Comparison of ENCODE assay signal across 29 cellular contexts in the genomic region with DNA sequence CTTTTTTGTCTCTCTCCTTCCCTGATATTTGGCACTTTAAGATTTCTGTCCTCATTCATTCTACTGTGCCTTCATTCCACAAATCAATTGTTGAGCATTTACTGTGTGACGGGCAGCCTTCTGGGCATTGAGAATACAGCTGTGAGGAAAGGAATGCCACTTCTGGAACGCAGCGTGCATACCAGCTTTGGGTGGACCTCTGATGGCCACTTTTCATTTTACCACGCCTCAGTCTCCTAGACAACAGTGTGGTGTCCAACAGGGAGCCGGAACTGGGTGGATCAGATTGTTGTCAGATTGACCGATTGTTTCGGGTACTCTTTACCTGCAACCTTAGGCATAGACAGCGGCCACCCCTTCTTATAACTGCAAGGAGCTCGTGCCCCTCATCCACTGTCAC.
"Had no signal": no experiment of that assay in that cellular context is flagged by ENCODE, and none has a peak within 500 bp of the region (broad histone marks: within the 10 kb centered on the region; RNA-seq: fewer than 3 reads in every experiment).

No MANE protein-coding gene starts in this region.

- H3K27me3 ChIP-seq: neural progenitor cell, neutrophil, right lobe of liver, spleen, thyroid gland, transverse colon, upper lobe of left lung, uterus had no signal

- H3K9me3 ChIP-seq: neutrophil, psoas muscle, right lobe of liver, spleen, thyroid gland, transverse colon, upper lobe of left lung, uterus had no signal

- DNase-seq: head of caudate nucleus; hippocampal formation; kidney glomerular epithelial cell; left cardiac atrium; mesenchymal stem cell; naive B cell; natural killer cell; nephron progenitor cell; occipital lobe; psoas muscle; right lobe of liver; small intestine; spleen; stimulated activated CD4-positive, alpha-beta T cell treated with anti-CD3 and anti-CD28 coated beads, Interleukin-2, amount 100 ng/mL, for 48 hours; stimulated activated CD4-positive, alpha-beta T cell treated with anti-CD3 and anti-CD28 coated beads, Interleukin-4, amount 100 ng/mL, for 4 hours; stimulated activated CD8-positive, alpha-beta memory T cell treated with anti-CD3 and anti-CD28 coated beads, Interleukin-4, amount 100 ng/mL, for 48 hours; stimulated activated naive CD4-positive, alpha-beta T cell treated with Interleukin-2 at 50 U/mL for 16 hours; stimulated activated naive CD8-positive, alpha-beta T cell treated with anti-CD3 and anti-CD28 coated beads, Interleukin-15, amount 100 ng/mL, for 72 hours; substantia nigra; thyroid gland; transverse colon; upper lobe of left lung; uterus had no signal

- ATAC-seq: left cardiac atrium; left lobe of liver; natural killer cell; psoas muscle; right lobe of liver; stimulated activated memory B cell treated with anti-CD40 and anti-IgM and Interleukin-4, amounts not matched to agents 10 μg/mL and 1 μg/mL and 100 μg/mL, for 72 hours; stimulated activated naive CD8-positive, alpha-beta T cell treated with anti-CD3 and anti-CD28 coated beads, Interleukin-15, amount 100 ng/mL, for 72 hours had no signal

- H3K4me3 ChIP-seq: neural progenitor cell, psoas muscle, right lobe of liver, spleen, thyroid gland, transverse colon, upper lobe of left lung, uterus had no signal

- H3K4me1 ChIP-seq: neural progenitor cell, parathyroid adenoma, psoas muscle, right lobe of liver, spleen, transverse colon, upper lobe of left lung, uterus had no signal

- H3K36me3 ChIP-seq: neural progenitor cell, neutrophil, right lobe of liver, spleen, thyroid gland, transverse colon, upper lobe of left lung, uterus had no signal

- FAIRE-seq: keratinocyte, small intestine had no signal

- H3K27ac ChIP-seq: neural progenitor cell, neutrophil, parathyroid adenoma, psoas muscle, right lobe of liver, spleen, thyroid gland, transverse colon, upper lobe of left lung, uterus had no signal
